Comparison of ENCODE assay signal across 1 cellular context in genomic region chr9:70805953-70806352, GRCh38.
TF ChIP-seq lines count a peak whose summit lies in the region.

No MANE protein-coding gene starts in this region.

TF ChIP-seq in HepG2, 621 proteins besides CTCF, POLR2A, EP300 and RAD21 (continued from another document):
- TF ChIP-seq, protein P1, sequence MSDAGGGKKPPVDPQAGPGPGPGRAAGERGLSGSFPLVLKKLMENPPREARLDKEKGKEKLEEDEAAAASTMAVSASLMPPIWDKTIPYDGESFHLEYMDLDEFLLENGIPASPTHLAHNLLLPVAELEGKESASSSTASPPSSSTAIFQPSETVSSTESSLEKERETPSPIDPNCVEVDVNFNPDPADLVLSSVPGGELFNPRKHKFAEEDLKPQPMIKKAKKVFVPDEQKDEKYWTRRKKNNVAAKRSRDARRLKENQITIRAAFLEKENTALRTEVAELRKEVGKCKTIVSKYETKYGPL (CRISPR knock-in tag; IDR thresholded peaks at IDR 0.05): no peak
- TF ChIP-seq, protein P2, sequence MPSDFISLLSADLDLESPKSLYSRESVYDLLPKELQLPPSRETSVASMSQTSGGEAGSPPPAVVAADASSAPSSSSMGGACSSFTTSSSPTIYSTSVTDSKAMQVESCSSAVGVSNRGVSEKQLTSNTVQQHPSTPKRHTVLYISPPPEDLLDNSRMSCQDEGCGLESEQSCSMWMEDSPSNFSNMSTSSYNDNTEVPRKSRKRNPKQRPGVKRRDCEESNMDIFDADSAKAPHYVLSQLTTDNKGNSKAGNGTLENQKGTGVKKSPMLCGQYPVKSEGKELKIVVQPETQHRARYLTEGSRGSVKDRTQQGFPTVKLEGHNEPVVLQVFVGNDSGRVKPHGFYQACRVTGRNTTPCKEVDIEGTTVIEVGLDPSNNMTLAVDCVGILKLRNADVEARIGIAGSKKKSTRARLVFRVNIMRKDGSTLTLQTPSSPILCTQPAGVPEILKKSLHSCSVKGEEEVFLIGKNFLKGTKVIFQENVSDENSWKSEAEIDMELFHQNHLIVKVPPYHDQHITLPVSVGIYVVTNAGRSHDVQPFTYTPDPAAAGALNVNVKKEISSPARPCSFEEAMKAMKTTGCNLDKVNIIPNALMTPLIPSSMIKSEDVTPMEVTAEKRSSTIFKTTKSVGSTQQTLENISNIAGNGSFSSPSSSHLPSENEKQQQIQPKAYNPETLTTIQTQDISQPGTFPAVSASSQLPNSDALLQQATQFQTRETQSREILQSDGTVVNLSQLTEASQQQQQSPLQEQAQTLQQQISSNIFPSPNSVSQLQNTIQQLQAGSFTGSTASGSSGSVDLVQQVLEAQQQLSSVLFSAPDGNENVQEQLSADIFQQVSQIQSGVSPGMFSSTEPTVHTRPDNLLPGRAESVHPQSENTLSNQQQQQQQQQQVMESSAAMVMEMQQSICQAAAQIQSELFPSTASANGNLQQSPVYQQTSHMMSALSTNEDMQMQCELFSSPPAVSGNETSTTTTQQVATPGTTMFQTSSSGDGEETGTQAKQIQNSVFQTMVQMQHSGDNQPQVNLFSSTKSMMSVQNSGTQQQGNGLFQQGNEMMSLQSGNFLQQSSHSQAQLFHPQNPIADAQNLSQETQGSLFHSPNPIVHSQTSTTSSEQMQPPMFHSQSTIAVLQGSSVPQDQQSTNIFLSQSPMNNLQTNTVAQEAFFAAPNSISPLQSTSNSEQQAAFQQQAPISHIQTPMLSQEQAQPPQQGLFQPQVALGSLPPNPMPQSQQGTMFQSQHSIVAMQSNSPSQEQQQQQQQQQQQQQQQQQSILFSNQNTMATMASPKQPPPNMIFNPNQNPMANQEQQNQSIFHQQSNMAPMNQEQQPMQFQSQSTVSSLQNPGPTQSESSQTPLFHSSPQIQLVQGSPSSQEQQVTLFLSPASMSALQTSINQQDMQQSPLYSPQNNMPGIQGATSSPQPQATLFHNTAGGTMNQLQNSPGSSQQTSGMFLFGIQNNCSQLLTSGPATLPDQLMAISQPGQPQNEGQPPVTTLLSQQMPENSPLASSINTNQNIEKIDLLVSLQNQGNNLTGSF (CRISPR knock-in tag; IDR thresholded peaks at IDR 0.05): no peak
- TF ChIP-seq ETS1 (CRISPR knock-in tag; IDR thresholded peaks at IDR 0.05) (no peak), ZBED4 (CRISPR knock-in tag; IDR thresholded peaks at IDR 0.05; ENCODE audit: borderline replicate concordance) (no peak), U2AF2 (IDR thresholded peaks at IDR 0.05; ENCODE audit: low read depth, low read length) (no peak), ZFP62 (CRISPR knock-in tag; IDR thresholded peaks at IDR 0.05) (no peak), ZNF225 (CRISPR knock-in tag; IDR thresholded peaks at IDR 0.05) (no peak), ZNF432 (CRISPR knock-in tag; IDR thresholded peaks at IDR 0.05; ENCODE audit: borderline replicate concordance) (no peak), SSRP1 (CRISPR knock-in tag; IDR thresholded peaks at IDR 0.05) (no peak), PHF20 (CRISPR knock-in tag; IDR thresholded peaks at IDR 0.05) (no peak), KLF11 (CRISPR knock-in tag; IDR thresholded peaks at IDR 0.05) (no peak), YEATS2 (CRISPR knock-in tag; IDR thresholded peaks at IDR 0.05; ENCODE audit: borderline replicate concordance) (no peak), MTA1 (CRISPR knock-in tag; IDR thresholded peaks at IDR 0.05; ENCODE audit: borderline replicate concordance) (no peak), EED (CRISPR knock-in tag; IDR thresholded peaks at IDR 0.05) (no peak), ZBTB21 (CRISPR knock-in tag; IDR thresholded peaks at IDR 0.05) (no peak)
- TF ChIP-seq, protein P3, sequence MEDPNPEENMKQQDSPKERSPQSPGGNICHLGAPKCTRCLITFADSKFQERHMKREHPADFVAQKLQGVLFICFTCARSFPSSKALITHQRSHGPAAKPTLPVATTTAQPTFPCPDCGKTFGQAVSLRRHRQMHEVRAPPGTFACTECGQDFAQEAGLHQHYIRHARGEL (CRISPR knock-in tag; IDR thresholded peaks at IDR 0.05): no peak
- TF ChIP-seq, protein P4, sequence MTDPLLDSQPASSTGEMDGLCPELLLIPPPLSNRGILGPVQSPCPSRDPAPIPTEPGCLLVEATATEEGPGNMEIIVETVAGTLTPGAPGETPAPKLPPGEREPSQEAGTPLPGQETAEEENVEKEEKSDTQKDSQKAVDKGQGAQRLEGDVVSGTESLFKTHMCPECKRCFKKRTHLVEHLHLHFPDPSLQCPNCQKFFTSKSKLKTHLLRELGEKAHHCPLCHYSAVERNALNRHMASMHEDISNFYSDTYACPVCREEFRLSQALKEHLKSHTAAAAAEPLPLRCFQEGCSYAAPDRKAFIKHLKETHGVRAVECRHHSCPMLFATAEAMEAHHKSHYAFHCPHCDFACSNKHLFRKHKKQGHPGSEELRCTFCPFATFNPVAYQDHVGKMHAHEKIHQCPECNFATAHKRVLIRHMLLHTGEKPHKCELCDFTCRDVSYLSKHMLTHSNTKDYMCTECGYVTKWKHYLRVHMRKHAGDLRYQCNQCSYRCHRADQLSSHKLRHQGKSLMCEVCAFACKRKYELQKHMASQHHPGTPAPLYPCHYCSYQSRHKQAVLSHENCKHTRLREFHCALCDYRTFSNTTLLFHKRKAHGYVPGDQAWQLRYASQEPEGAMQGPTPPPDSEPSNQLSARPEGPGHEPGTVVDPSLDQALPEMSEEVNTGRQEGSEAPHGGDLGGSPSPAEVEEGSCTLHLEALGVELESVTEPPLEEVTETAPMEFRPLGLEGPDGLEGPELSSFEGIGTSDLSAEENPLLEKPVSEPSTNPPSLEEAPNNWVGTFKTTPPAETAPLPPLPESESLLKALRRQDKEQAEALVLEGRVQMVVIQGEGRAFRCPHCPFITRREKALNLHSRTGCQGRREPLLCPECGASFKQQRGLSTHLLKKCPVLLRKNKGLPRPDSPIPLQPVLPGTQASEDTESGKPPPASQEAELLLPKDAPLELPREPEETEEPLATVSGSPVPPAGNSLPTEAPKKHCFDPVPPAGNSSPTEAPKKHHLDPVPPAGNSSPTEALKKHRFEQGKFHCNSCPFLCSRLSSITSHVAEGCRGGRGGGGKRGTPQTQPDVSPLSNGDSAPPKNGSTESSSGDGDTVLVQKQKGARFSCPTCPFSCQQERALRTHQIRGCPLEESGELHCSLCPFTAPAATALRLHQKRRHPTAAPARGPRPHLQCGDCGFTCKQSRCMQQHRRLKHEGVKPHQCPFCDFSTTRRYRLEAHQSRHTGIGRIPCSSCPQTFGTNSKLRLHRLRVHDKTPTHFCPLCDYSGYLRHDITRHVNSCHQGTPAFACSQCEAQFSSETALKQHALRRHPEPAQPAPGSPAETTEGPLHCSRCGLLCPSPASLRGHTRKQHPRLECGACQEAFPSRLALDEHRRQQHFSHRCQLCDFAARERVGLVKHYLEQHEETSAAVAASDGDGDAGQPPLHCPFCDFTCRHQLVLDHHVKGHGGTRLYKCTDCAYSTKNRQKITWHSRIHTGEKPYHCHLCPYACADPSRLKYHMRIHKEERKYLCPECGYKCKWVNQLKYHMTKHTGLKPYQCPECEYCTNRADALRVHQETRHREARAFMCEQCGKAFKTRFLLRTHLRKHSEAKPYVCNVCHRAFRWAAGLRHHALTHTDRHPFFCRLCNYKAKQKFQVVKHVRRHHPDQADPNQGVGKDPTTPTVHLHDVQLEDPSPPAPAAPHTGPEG (CRISPR knock-in tag; IDR thresholded peaks at IDR 0.05): no peak
